ENCODE assay signal across 8 cellular contexts in the genomic region with DNA sequence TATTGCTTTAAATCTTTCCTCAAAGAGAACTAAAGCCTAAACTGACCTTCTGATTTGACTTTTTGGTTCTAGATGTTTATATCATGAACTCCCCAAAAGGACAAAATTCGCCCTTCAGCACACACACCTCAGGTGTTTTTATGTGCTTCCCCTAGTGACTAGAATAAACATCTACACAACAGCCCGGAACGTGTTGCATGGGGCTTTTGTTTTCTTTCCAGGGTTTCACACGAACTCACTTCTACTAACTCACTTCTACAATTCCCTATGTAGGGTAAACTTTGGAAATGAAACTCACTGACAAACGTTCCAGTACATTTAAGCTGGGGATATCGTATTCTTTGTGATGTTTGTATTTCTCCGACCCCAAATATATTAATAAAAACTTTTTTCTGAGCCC. TPM values are rescaled to one million over a fixed set of nuclear protein-coding genes. Genes with fewer than 3 reads are reported as not detected.
DNase-seq lines count a peak whose midpoint lies in the region; FAIRE-seq and TF ChIP-seq lines count a peak whose summit lies in the region.

No MANE protein-coding gene starts in this region.

- no peak for TF ChIP-seq POLR2A in GM12891 (IDR thresholded peaks at IDR 0.05; ENCODE audit: low read depth, low read length)

- WGBS in ectodermal cell, 2 experiments, result 0 to 2% methylated on average over 2 to 5 of the region's 7 CpGs

- H3K27me3 ChIP-seq in BLaER1 treated with 17β-estradiol and CSF1 and Interleukin-3, amounts not matched to agents 10 nM and 100 nM, result no peaks in the 10 kb centered on the region
- H3K27me3 ChIP-seq in Karpas-422 (ENCODE audit: low read length) (no peaks in the 10 kb centered on the region), ectodermal cell (ENCODE audit: control insufficient read depth, insufficient read depth, low read length, poor library complexity, severe bottlenecking) (no peaks in the 10 kb centered on the region), mucosa of rectum (ENCODE audit: control insufficient read depth in 2 of 2, insufficient read depth in 2 of 2, low read length in 2 of 2) (no peaks in the 10 kb centered on the region)

- no peak overlapping the region for H2AFZ ChIP-seq in Karpas-422 (ENCODE audit: low read length)

- H3K79me2 ChIP-seq in Karpas-422 (ENCODE audit: low read length), result peaks cover 65% of the 10 kb centered on the region

- peak overlapping the region; percentile 98 to 100 (median 99) for H3K9ac ChIP-seq in BLaER1 treated with 17β-estradiol and CSF1 and Interleukin-3, amounts not matched to agents 10 nM and 100 nM
- H3K9ac ChIP-seq in Karpas-422 (ENCODE audit: low read length), result peak overlapping the region; percentile 98
- H3K9ac ChIP-seq in mucosa of rectum (ENCODE audit: low read depth in 1 of 2, low read length in 2 of 2), result peak overlapping the region; percentile 99

- H3K4me3 ChIP-seq in BLaER1 treated with 17β-estradiol and CSF1 and Interleukin-3, amounts not matched to agents 10 nM and 100 nM, result peak overlapping the region; percentile 89 to 99 (median 92)
- H3K4me3 ChIP-seq in Karpas-422 (ENCODE audit: low read length) (peak overlapping the region; percentile 91), ectodermal cell (ENCODE audit: insufficient read depth, low read depth, low read length) (peak overlapping the region; percentile 99), mucosa of rectum (ENCODE audit: low read length in 2 of 2) (peak overlapping the region; percentile 96 to 98)

- no peaks in the 10 kb centered on the region for H3K9me3 ChIP-seq in BLaER1 treated with 17β-estradiol and CSF1 and Interleukin-3, amounts not matched to agents 10 nM and 100 nM (replicated peaks in 1 of 11)
- H3K9me3 ChIP-seq in Karpas-422 (ENCODE audit: low read length), result no peaks in the 10 kb centered on the region
- H3K9me3 ChIP-seq in ectodermal cell (ENCODE audit: control insufficient read depth, low read length), result no peaks in the 10 kb centered on the region
- no peaks in the 10 kb centered on the region for H3K9me3 ChIP-seq in mucosa of rectum (ENCODE audit: control insufficient read depth in 2 of 2, low read length in 2 of 2)

- peak; percentile 37 for DNase-seq in GM12891 (ENCODE audit: insufficient read length, low spot score)
- DNase-seq in Karpas-422, result peak; percentile 78
- DNase-seq in SW 1271 (lab: John Stamatoyannopoulos, UW), result peak; percentile 14 to 59
- no peak for DNase-seq in amniotic stem cell (lab: John Stamatoyannopoulos, UW)
- DNase-seq in NCI-H446 (lab: John Stamatoyannopoulos, UW), result no peak

- H3K9me2 ChIP-seq in Karpas-422 (replicated peaks; ENCODE audit: insufficient read depth, low read length), result no peaks in the 10 kb centered on the region

- peak overlapping the region; percentile 70 to 92 (median 86) for H3K4me2 ChIP-seq in BLaER1 treated with 17β-estradiol and CSF1 and Interleukin-3, amounts not matched to agents 10 nM and 100 nM
- peak overlapping the region; percentile 74 for H3K4me2 ChIP-seq in Karpas-422 (ENCODE audit: low read depth, low read length, poor library complexity, severe bottlenecking)

- peak overlapping the region; percentile 98 to 99 (median 99); a peak in 21 of 22 replicates for H3K27ac ChIP-seq in BLaER1 treated with 17β-estradiol and CSF1 and Interleukin-3, amounts not matched to agents 10 nM and 100 nM
- H3K27ac ChIP-seq in Karpas-422 (ENCODE audit: low read length) (peak overlapping the region; percentile 81), ectodermal cell (ENCODE audit: insufficient read depth, low read depth, low read length, poor library complexity, severe bottlenecking) (peak overlapping the region; percentile 41), mucosa of rectum (ENCODE audit: low read depth in 2 of 2, low read length in 2 of 2) (peak overlapping the region in 1 of 2 donors; percentile 99)

- peaks cover 58 to 63% (median 60%) of the 10 kb centered on the region in 11 experiments for H4K20me1 ChIP-seq in BLaER1 treated with 17β-estradiol and CSF1 and Interleukin-3, amounts not matched to agents 10 nM and 100 nM
- H4K20me1 ChIP-seq in Karpas-422 (ENCODE audit: insufficient read depth, low read depth, low read length), result peaks cover 44% of the 10 kb centered on the region

- peak; percentile 48 for FAIRE-seq in GM12891 (lab: Jason Lieb, UNC)

- H3K4me1 ChIP-seq in BLaER1 treated with 17β-estradiol and CSF1 and Interleukin-3, amounts not matched to agents 10 nM and 100 nM, result peaks cover 33 to 60% (median 44%) of the 10 kb centered on the region in 10 experiments
- H3K4me1 ChIP-seq in Karpas-422 (ENCODE audit: low read length) (peaks cover 47% of the 10 kb centered on the region), ectodermal cell (ENCODE audit: control insufficient read depth, insufficient read depth, low read length) (peaks cover 10% of the 10 kb centered on the region), mucosa of rectum (ENCODE audit: control insufficient read depth in 2 of 2, insufficient read depth in 2 of 2, low read length in 2 of 2) (peaks cover 10 to 11% of the 10 kb centered on the region in 2 donors)

- peaks cover 4 to 48% (median 17%) of the 10 kb centered on the region in 11 experiments; a peak in 16 of 22 replicates for H3K36me3 ChIP-seq in BLaER1 treated with 17β-estradiol and CSF1 and Interleukin-3, amounts not matched to agents 10 nM and 100 nM
- H3K36me3 ChIP-seq in Karpas-422 (ENCODE audit: insufficient read depth, low read length), result peaks cover 14% of the 10 kb centered on the region; the same call in 1 of the 2 replicates
- H3K36me3 ChIP-seq in ectodermal cell (ENCODE audit: control insufficient read depth, insufficient read depth, low read length), result no peaks in the 10 kb centered on the region
- H3K36me3 ChIP-seq in mucosa of rectum (ENCODE audit: control insufficient read depth in 2 of 2, insufficient read depth in 2 of 2, low read length in 2 of 2), result no peaks in the 10 kb centered on the region

TF ChIP-seq in GM12891, 5 proteins besides CTCF, POLR2A, EP300 and RAD21:
- TF ChIP-seq POLR2AphosphoS5 (IDR thresholded peaks at IDR 0.05; ENCODE audit: low read depth, low read length) (no peak), PAX5 (IDR thresholded peaks at IDR 0.05; ENCODE audit: insufficient read depth, low read length, severe bottlenecking) (no peak), POU2F2 (IDR thresholded peaks at IDR 0.05; ENCODE audit: low read depth, low read length) (no peak), SPI1 (IDR thresholded peaks at IDR 0.05; ENCODE audit: low read depth, low read length) (no peak), TAF1 (IDR thresholded peaks at IDR 0.05; ENCODE audit: low read depth, low read length) (no peak)

RNA-seq across cellular contexts. Expression of a gene that starts 1.4 kb away (rescaled TPM):
- 74.3 TPM for polyA plus RNA-seq in GM12891 (2012; ENCODE audit: low read depth, missing spikeins)
- 34.3 and 34.5 TPM in 2 replicates for total RNA-seq in Karpas-422 (2014; rRNA removed; shearing (Covaris generic); ENCODE audit: low replicate concordance)
- polyA plus RNA-seq in ectodermal cell (2013, experiment 1 of 4), result 175 TPM
- 162 TPM for polyA plus RNA-seq in ectodermal cell (2013, experiment 2 of 4)
- 126 TPM for polyA plus RNA-seq in ectodermal cell (2013, experiment 3 of 4)
- polyA plus RNA-seq in ectodermal cell (2013, experiment 4 of 4), result 140 TPM

Comparison
In these comparisons a context has a peak if more than half of its experiments do, and no peak if none do; other contexts are left out.
1. DNase-seq: peak in GM12891 (single experiment), Karpas-422 (single experiment) and SW 1271 (2 of 2); none in amniotic stem cell (single experiment) and NCI-H446 (0 of 2).
2. Peak in every context shown above with its lines, with median percentiles within 50 percentile points of each other: H3K4me3 ChIP-seq and H3K9ac ChIP-seq.